Comparison of ENCODE assay signal across 9 cellular contexts in the genomic region with DNA sequence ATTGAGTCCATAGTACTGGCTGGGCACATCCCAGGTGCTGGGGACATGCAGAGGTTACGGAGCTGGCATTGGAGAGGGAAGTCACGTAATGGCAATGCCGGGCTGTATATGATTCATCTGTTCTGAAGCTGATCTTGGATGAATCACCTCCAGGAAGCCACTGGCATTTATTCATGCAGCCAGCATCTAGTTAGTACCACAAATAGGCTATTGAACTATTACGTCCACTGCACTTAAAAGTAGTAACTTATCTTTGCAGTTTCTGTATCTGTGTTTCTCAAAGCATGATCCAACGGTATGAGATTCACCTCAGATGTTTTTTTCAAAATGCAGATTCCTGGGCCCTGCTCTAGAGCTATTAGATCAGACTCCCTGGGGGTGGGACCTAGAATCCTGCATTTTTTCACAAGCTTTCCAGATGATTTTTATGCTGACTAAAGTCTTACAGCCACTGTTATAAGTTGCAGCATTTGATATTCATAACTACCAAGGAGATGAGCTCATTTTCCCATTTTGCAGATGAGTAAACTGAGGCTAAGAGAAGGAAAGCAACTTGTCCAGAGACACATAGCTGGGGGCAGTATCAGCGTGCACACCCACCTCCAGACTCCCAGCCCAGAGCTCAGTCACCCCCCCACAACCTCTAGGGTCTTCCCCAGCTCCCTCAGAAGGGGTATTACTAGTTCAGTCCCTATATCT. TPM values are rescaled to one million over a fixed set of nuclear protein-coding genes. Genes with fewer than 3 reads are reported as not detected.
A peak's percentile ranks its signal among the peaks of the same experiment; 100 is the strongest.
DNase-seq lines count a peak whose midpoint lies in the region; ATAC-seq, FAIRE-seq and TF ChIP-seq lines count a peak whose summit lies in the region.
"Had no signal": no experiment of that assay in that cellular context is flagged by ENCODE, and none has a peak within 500 bp of the region (broad histone marks: within the 10 kb centered on the region; RNA-seq: fewer than 3 reads in every experiment).

No MANE protein-coding gene starts in this region.

- peaks cover 19 to 26% of the 10 kb centered on the region in 2 experiments for H3K36me3 ChIP-seq in keratinocyte (ENCODE audit: control insufficient read depth in 2 of 2, extremely low read depth in 1 of 2, insufficient read depth in 2 of 2, low read length in 2 of 2)
- H3K36me3 ChIP-seq in vagina = peaks cover 0 to 48% of the 10 kb centered on the region in 2 donors

- H3K36me3 Mint-ChIP-seq in activated naive CD4-positive, alpha-beta T cell treated with anti-CD3 and anti-CD28 coated beads for 36 hours (ENCODE audit: low read depth) = peaks cover 35% of the 10 kb centered on the region
- peaks cover 21% of the 10 kb centered on the region for H3K36me3 Mint-ChIP-seq in activated naive CD8-positive, alpha-beta T cell treated with anti-CD3 and anti-CD28 coated beads, Interleukin-2, amount 10 ng/mL, durations not matched to agents 7 days and 5 days
- H3K36me3 Mint-ChIP-seq in nephron progenitor cell (ENCODE audit: low read depth) = peaks cover 51% of the 10 kb centered on the region

- POLR2A ChIA-PET in activated naive CD8-positive, alpha-beta T cell treated with anti-CD3 and anti-CD28 coated beads, Interleukin-2, amount 10 ng/mL, durations not matched to agents 7 days and 5 days (lab: Charles Lee) = interaction anchor here (0.6 to 1.2 kb wide), 4 partner anchors 10 to 825 kb away, joined by 3 to 5 read pairs (median 3); no protein-coding TSS in a partner anchor

- no peaks in the 10 kb centered on the region for H3K9me3 Mint-ChIP-seq in activated naive CD4-positive, alpha-beta T cell treated with anti-CD3 and anti-CD28 coated beads for 36 hours
- H3K9me3 Mint-ChIP-seq in activated naive CD8-positive, alpha-beta T cell treated with anti-CD3 and anti-CD28 coated beads, Interleukin-2, amount 10 ng/mL, durations not matched to agents 7 days and 5 days = no peaks in the 10 kb centered on the region
- no peaks in the 10 kb centered on the region for H3K9me3 Mint-ChIP-seq in nephron progenitor cell

- H3K9ac ChIP-seq in keratinocyte (ENCODE audit: control insufficient read depth, extremely low read depth, insufficient read depth, low read length) = peak overlapping the region; percentile 74

- DNase-seq in activated naive CD4-positive, alpha-beta T cell treated with anti-CD3 and anti-CD28 coated beads for 36 hours = no peak
- DNase-seq in activated naive CD4-positive, alpha-beta T cell treated with Interleukin-2 at 50 U/mL for 16 hours = no peak
- no peak for DNase-seq in activated naive CD8-positive, alpha-beta T cell treated with anti-CD3 and anti-CD28 coated beads, Interleukin-2, amount 10 ng/mL, durations not matched to agents 7 days and 5 days
- peak; percentile 88 for DNase-seq in keratinocyte (ENCODE audit: low read depth, low spot score)
- no peak for DNase-seq in vagina (ENCODE audit: extremely low spot score in 2 of 2)
- no peak for DNase-seq in nephron progenitor cell
- DNase-seq in activated naive CD4-positive, alpha-beta T cell treated with anti-CD3 and anti-CD28 coated beads, Interleukin-2, amount 50 U/mL, for 16 hours = no peak
- DNase-seq: NCI-H446 treated with DMSO at 0.1 percent for 48 hours had no signal

- FAIRE-seq in keratinocyte (lab: Jason Lieb, UNC) = peak; percentile 90

- H4K20me1 ChIP-seq in keratinocyte (ENCODE audit: control insufficient read depth, extremely low read depth, insufficient read depth, low read length) = peaks cover 3% of the 10 kb centered on the region

- intact Hi-C loops in activated naive CD4-positive, alpha-beta T cell treated with anti-CD3 and anti-CD28 coated beads for 36 hours (cut with micrococcal nuclease) = loop anchor here (1.0 to 5.0 kb wide), 5 partner anchors 12 to 176 kb away; a partner anchor contains a TSS
- intact Hi-C loops in vagina (cut with DNase I) = no loop called here

- no peaks in the 10 kb centered on the region for H3K9me1 ChIP-seq in keratinocyte (ENCODE audit: control insufficient read depth, extremely low read depth, insufficient read depth, low read length)

- H3K4me1 ChIP-seq in keratinocyte (ENCODE audit: control insufficient read depth, extremely low read depth, insufficient read depth, low read length) (peaks cover 50% of the 10 kb centered on the region), vagina (peaks cover 27% of the 10 kb centered on the region)

- no peak overlapping the region for H3K4me3 Mint-ChIP-seq in activated naive CD4-positive, alpha-beta T cell treated with anti-CD3 and anti-CD28 coated beads for 36 hours
- H3K4me3 Mint-ChIP-seq in activated naive CD8-positive, alpha-beta T cell treated with anti-CD3 and anti-CD28 coated beads, Interleukin-2, amount 10 ng/mL, durations not matched to agents 7 days and 5 days = no peak overlapping the region
- no peak overlapping the region for H3K4me3 Mint-ChIP-seq in nephron progenitor cell

- ATAC-seq in activated naive CD8-positive, alpha-beta T cell treated with anti-CD3 and anti-CD28 coated beads, Interleukin-2, amount 10 ng/mL, durations not matched to agents 7 days and 5 days (ENCODE audit: low read depth) = no peak
- ATAC-seq in GM18505 (IDR thresholded peaks at IDR 0.05; ENCODE audit: unreplicated experiment) = no peak

- no peak for TF ChIP-seq POLR2A in vagina (IDR thresholded peaks at IDR 0.05)
- no peak for TF ChIP-seq POLR2A in GM18505 (IDR thresholded peaks at IDR 0.05; ENCODE audit: borderline replicate concordance, extremely low read depth, insufficient read depth, insufficient read length)

- CTCF ChIA-PET in activated naive CD4-positive, alpha-beta T cell treated with anti-CD3 and anti-CD28 coated beads for 36 hours (lab: Charles Lee) = interaction anchor here (0.5 to 14.5 kb wide), 15 partner anchors 10 to 171 kb away, joined by 3 to 321 read pairs (median 5); a partner anchor contains a TSS

- peak overlapping the region; percentile 41 for H3K27ac Mint-ChIP-seq in activated naive CD4-positive, alpha-beta T cell treated with anti-CD3 and anti-CD28 coated beads for 36 hours
- peak overlapping the region; percentile 87 for H3K27ac Mint-ChIP-seq in activated naive CD8-positive, alpha-beta T cell treated with anti-CD3 and anti-CD28 coated beads, Interleukin-2, amount 10 ng/mL, durations not matched to agents 7 days and 5 days
- H3K27ac Mint-ChIP-seq in nephron progenitor cell = no peak overlapping the region

- H2AFZ ChIP-seq in keratinocyte (ENCODE audit: control insufficient read depth, low read length) = no peak overlapping the region

- H3K27me3 Mint-ChIP-seq in activated naive CD4-positive, alpha-beta T cell treated with anti-CD3 and anti-CD28 coated beads for 36 hours (ENCODE audit: low read depth) = no peaks in the 10 kb centered on the region
- H3K27me3 Mint-ChIP-seq in activated naive CD8-positive, alpha-beta T cell treated with anti-CD3 and anti-CD28 coated beads, Interleukin-2, amount 10 ng/mL, durations not matched to agents 7 days and 5 days = no peaks in the 10 kb centered on the region
- H3K27me3 Mint-ChIP-seq in nephron progenitor cell (ENCODE audit: low read depth, poor library complexity) = no peaks in the 10 kb centered on the region

- H3K27ac ChIP-seq in keratinocyte (ENCODE audit: control insufficient read depth, insufficient read depth, low read length) (peak overlapping the region; percentile 97), vagina (peak overlapping the region; percentile 51)

- H3K4me2 ChIP-seq in keratinocyte (ENCODE audit: control insufficient read depth, extremely low read depth, insufficient read depth, low read depth, low read length) = peak overlapping the region; percentile 83

- no peak for TF ChIP-seq CTCF in keratinocyte (optimal IDR thresholded peaks at IDR 0.05 in 1 of 3, IDR thresholded peaks at IDR 0.05 in 1 of 3, conservative IDR thresholded peaks at IDR 0.05 in 1 of 3; ENCODE audit: extremely low read depth in 1 of 3, insufficient read depth in 2 of 3, low read length in 3 of 3)
- TF ChIP-seq CTCF in vagina (IDR thresholded peaks at IDR 0.05) = no peak
- no peak for TF ChIP-seq CTCF in nephron progenitor cell (IDR thresholded peaks at IDR 0.05)

- H3K27me3 ChIP-seq in keratinocyte (ENCODE audit: control insufficient read depth, extremely low read depth, insufficient read depth, low read length) (no peaks in the 10 kb centered on the region), vagina (no peaks in the 10 kb centered on the region)

- no peaks in the 10 kb centered on the region for H3K79me2 ChIP-seq in keratinocyte (ENCODE audit: control insufficient read depth, insufficient read depth, low read length)

- H3K4me1 Mint-ChIP-seq in activated naive CD4-positive, alpha-beta T cell treated with anti-CD3 and anti-CD28 coated beads for 36 hours (ENCODE audit: low read depth) = peaks cover 17% of the 10 kb centered on the region
- H3K4me1 Mint-ChIP-seq in activated naive CD8-positive, alpha-beta T cell treated with anti-CD3 and anti-CD28 coated beads, Interleukin-2, amount 10 ng/mL, durations not matched to agents 7 days and 5 days = peaks cover 19% of the 10 kb centered on the region
- H3K4me1 Mint-ChIP-seq in nephron progenitor cell = peaks cover 5% of the 10 kb centered on the region

- dilution Hi-C loops in keratinocyte (cut with MboI; ENCODE audit: extremely low pct_ligation_motif_present, low sequenced_read_pairs) = no loop called here

- H3K9me3 ChIP-seq in keratinocyte (ENCODE audit: control insufficient read depth, low read depth, low read length) (no peaks in the 10 kb centered on the region), vagina (no peaks in the 10 kb centered on the region)

- H3K4me3 ChIP-seq in keratinocyte (ENCODE audit: control insufficient read depth in 2 of 3, extremely low read depth in 1 of 3, insufficient read depth in 2 of 3, low read depth in 1 of 3, low read length in 3 of 3) = peak overlapping the region in 2 of 3 experiments; percentile 24 to 29
- H3K4me3 ChIP-seq in vagina = no peak overlapping the region

RNA-seq across cellular contexts. Expression of a gene that starts 44.0 kb away (rescaled TPM):
- 1 to 10 TPM; 1.8 to 2.4 TPM for total RNA-seq in activated naive CD4-positive, alpha-beta T cell treated with anti-CD3 and anti-CD28 coated beads for 36 hours
- 1 to 10 TPM in 1 of 2 experiments, under 1 TPM in 1; 0.72 to 1.2 TPM for total RNA-seq in activated naive CD8-positive, alpha-beta T cell treated with anti-CD3 and anti-CD28 coated beads, Interleukin-2, amount 10 ng/mL, durations not matched to agents 7 days and 5 days
- polyA plus RNA-seq in keratinocyte = 24.4 to 40.8 TPM (median 33.0 TPM) in 3 replicates
- polyA plus RNA-seq in keratinocyte (2011; ENCODE audit: low read depth) = 34.7 TPM
- 10.6 and 31.2 TPM in 2 replicates for polyA plus RNA-seq in keratinocyte (2011; cell fraction: cytosol; rRNA removed)
- 42.7 and 42.9 TPM in 2 replicates for polyA plus RNA-seq in keratinocyte (2011; cell fraction: nucleus; rRNA removed)
- polyA plus RNA-seq in keratinocyte (2012; ENCODE audit: low replicate concordance) = 28.1 and 65.4 TPM in 2 replicates
- 8.9 to 12.6 TPM (median 9.4 TPM) in 3 replicates for polyA minus RNA-seq in keratinocyte
- 68.7 TPM for polyA minus RNA-seq in keratinocyte (2011; cell fraction: cytosol; rRNA and poly(A)+ RNA removed)
- polyA minus RNA-seq in keratinocyte (2011; cell fraction: nucleus; rRNA and poly(A)+ RNA removed) = 23.6 and 35.0 TPM in 2 replicates
- total RNA-seq in vagina = 1,190 TPM

RNA-seq across cellular contexts. Expression of a gene that starts 46.8 kb away (rescaled TPM):
- total RNA-seq in activated naive CD4-positive, alpha-beta T cell treated with anti-CD3 and anti-CD28 coated beads for 36 hours = 10 to 100 TPM; 67.3 to 69.4 TPM
- total RNA-seq in activated naive CD8-positive, alpha-beta T cell treated with anti-CD3 and anti-CD28 coated beads, Interleukin-2, amount 10 ng/mL, durations not matched to agents 7 days and 5 days = 100 to 1,000 TPM; 112 to 120 TPM
- 127 to 175 TPM (median 151 TPM) in 3 replicates for polyA plus RNA-seq in keratinocyte
- polyA plus RNA-seq in keratinocyte (2011; ENCODE audit: low read depth) = 34.0 TPM
- 104 and 122 TPM in 2 replicates for polyA plus RNA-seq in keratinocyte (2011; cell fraction: cytosol; rRNA removed)
- polyA plus RNA-seq in keratinocyte (2011; cell fraction: nucleus; rRNA removed) = 200 and 213 TPM in 2 replicates
- polyA plus RNA-seq in keratinocyte (2012; ENCODE audit: low replicate concordance) = 96.2 and 142 TPM in 2 replicates
- 97.9 to 155 TPM (median 134 TPM) in 3 replicates for polyA minus RNA-seq in keratinocyte
- polyA minus RNA-seq in keratinocyte (2011; cell fraction: cytosol; rRNA and poly(A)+ RNA removed) = 158 TPM
- polyA minus RNA-seq in keratinocyte (2011; cell fraction: nucleus; rRNA and poly(A)+ RNA removed) = 124 and 148 TPM in 2 replicates
- 77.8 TPM for total RNA-seq in vagina

Comparison
In these comparisons a context has a peak if more than half of its experiments do, and no peak if none do; other contexts are left out.
1. H3K4me3 ChIP-seq: peak in keratinocyte (2 of 3); none in vagina (0 of 2).
2. RNA of a gene that starts 44.0 kb away (total RNA-seq): 1,190 TPM in vagina (single experiment); 1.8 to 2.4 TPM in activated naive CD4-positive, alpha-beta T cell treated with anti-CD3 and anti-CD28 coated beads for 36 hours and 0.72 to 1.2 TPM in activated naive CD8-positive, alpha-beta T cell treated with anti-CD3 and anti-CD28 coated beads, Interleukin-2, amount 10 ng/mL, durations not matched to agents 7 days and 5 days; every median in the first group is over 100 times any median in the second.